In the genomic region with DNA sequence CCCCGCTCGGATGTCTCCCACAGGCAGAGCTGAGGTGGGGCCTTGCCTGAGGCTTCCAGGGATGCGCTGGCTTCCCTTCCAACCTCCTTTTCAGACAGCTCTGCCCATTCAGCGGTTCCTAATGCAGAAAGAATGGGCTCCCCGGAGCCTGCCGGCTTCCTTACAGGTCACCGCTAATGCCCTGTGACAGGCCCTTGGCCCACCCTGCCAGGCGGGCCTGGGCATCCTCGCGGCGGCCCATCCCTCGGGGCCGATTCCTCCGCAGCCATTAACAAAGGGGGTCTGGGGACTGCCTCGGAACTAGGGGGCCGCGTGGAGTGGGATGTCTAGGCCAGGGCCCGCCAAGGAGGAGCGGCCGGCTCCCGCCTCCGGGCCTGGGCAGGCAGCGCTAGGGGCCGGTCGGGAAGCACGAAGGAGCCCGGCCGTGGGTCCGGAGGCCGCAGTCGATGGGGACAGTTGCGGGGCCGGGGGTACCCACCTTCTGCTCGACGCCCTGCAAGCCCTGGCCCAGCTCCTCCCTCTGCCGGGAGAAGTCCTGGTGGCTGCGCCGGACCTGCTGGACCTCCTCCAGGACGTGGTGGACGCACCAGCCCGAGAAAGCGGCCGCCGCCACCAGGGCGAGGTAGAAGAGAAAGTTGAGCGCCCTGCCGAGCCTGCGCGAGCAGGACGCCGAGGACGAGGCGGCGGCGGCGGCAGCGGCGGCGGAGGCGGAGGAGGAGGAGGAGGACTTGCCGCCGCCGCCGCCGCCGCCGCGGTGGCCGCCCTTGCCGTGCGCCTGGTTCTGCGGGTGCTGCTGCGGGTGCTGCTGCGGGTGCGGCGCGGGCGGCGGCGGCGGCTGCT, we compare ENCODE assay signal across 8 cellular contexts. TPM values are rescaled to one million over a fixed set of nuclear protein-coding genes. Genes with fewer than 3 reads are reported as not detected.
DNase-seq lines count a peak whose midpoint lies in the region; ATAC-seq and TF ChIP-seq lines count a peak whose summit lies in the region.

No MANE protein-coding gene starts in this region.

- H3K4me1 Mint-ChIP-seq in CD4-positive, CD25-positive, alpha-beta regulatory T cell, result peaks cover 4 to 39% (median 9%) of the 10 kb centered on the region in 4 donors

- no peaks in the 10 kb centered on the region for H3K9me3 ChIP-seq in CD4-positive, CD25-positive, alpha-beta regulatory T cell (ENCODE audit: control insufficient read depth in 2 of 2, low read length in 2 of 2)
- H3K9me3 ChIP-seq in Karpas-422 (ENCODE audit: low read length), result no peaks in the 10 kb centered on the region
- H3K9me3 ChIP-seq in duodenal mucosa (ENCODE audit: control insufficient read depth in 1 of 2, low read length in 2 of 2), result no peaks in the 10 kb centered on the region
- no peaks in the 10 kb centered on the region for H3K9me3 ChIP-seq in liver (ENCODE audit: control insufficient read depth in 4 of 4, low read length in 3 of 4)

- peak overlapping the region; percentile 40 for H3K4me2 ChIP-seq in Karpas-422 (ENCODE audit: low read depth, low read length, poor library complexity, severe bottlenecking)

- 2% methylated on average over 80 of the region's 81 CpGs for WGBS in liver

- no peaks in the 10 kb centered on the region for H3K36me3 ChIP-seq in CD4-positive, CD25-positive, alpha-beta regulatory T cell (ENCODE audit: control insufficient read depth, insufficient read depth, low read length)
- H3K36me3 ChIP-seq in Karpas-422 (ENCODE audit: insufficient read depth, low read length) (no peaks in the 10 kb centered on the region), duodenal mucosa (ENCODE audit: control insufficient read depth in 1 of 2, insufficient read depth in 2 of 2, low read length in 2 of 2) (peaks cover 7 to 8% of the 10 kb centered on the region in 2 donors), liver (ENCODE audit: control insufficient read depth in 4 of 4, insufficient read depth in 3 of 4, low read depth in 1 of 4, low read length in 3 of 4) (peaks cover 0 to 3% (median 1%) of the 10 kb centered on the region in 4 donors)

- no peaks in the 10 kb centered on the region for H3K9me3 Mint-ChIP-seq in CD4-positive, CD25-positive, alpha-beta regulatory T cell

- peaks cover 20% of the 10 kb centered on the region for H3K27me3 Mint-ChIP-seq in CD4-positive, CD25-positive, alpha-beta regulatory T cell

- peak; percentile 54 to 66 for ATAC-seq in CD4-positive, CD25-positive, alpha-beta regulatory T cell (ENCODE audit: low read depth in 2 of 2)
- peak; percentile 17 for ATAC-seq in GM21367 (IDR thresholded peaks at IDR 0.05; ENCODE audit: unreplicated experiment)
- ATAC-seq in GM18519 (IDR thresholded peaks at IDR 0.05; ENCODE audit: low FRiP score, unreplicated experiment), result no peak

- no peak overlapping the region for H2AFZ ChIP-seq in Karpas-422 (ENCODE audit: low read length)

- H3K4me1 ChIP-seq in CD4-positive, CD25-positive, alpha-beta regulatory T cell (ENCODE audit: control insufficient read depth, insufficient read depth, low read length, poor library complexity, severe bottlenecking), result peaks cover 26% of the 10 kb centered on the region
- H3K4me1 ChIP-seq in Karpas-422 (ENCODE audit: low read length) (peaks cover 36% of the 10 kb centered on the region), duodenal mucosa (ENCODE audit: control insufficient read depth in 1 of 2, insufficient read depth in 2 of 2, low read length in 2 of 2) (peaks cover 27 to 40% of the 10 kb centered on the region in 2 donors), liver (ENCODE audit: control insufficient read depth in 4 of 4, insufficient read depth in 4 of 4, low read length in 3 of 4) (peaks cover 4 to 26% (median 12%) of the 10 kb centered on the region in 4 donors)

- no peaks in the 10 kb centered on the region for H3K9me2 ChIP-seq in Karpas-422 (replicated peaks; ENCODE audit: insufficient read depth, low read length)

- H3K79me2 ChIP-seq in Karpas-422 (ENCODE audit: low read length), result no peaks in the 10 kb centered on the region

- peak overlapping the region; percentile 59 for H3K4me3 ChIP-seq in CD4-positive, CD25-positive, alpha-beta regulatory T cell (ENCODE audit: low read depth, low read length)
- H3K4me3 ChIP-seq in Karpas-422 (ENCODE audit: low read length), result no peak overlapping the region
- peak overlapping the region; percentile 75 to 82 for H3K4me3 ChIP-seq in duodenal mucosa (ENCODE audit: low read depth in 1 of 2, low read length in 2 of 2)
- H3K4me3 ChIP-seq in liver (ENCODE audit: low read depth in 1 of 3, low read length in 3 of 3), result peak overlapping the region; percentile 56 to 91 (median 80)

- no peak overlapping the region for H3K9ac ChIP-seq in Karpas-422 (ENCODE audit: low read length)
- H3K9ac ChIP-seq in duodenal mucosa (ENCODE audit: low read depth in 1 of 2, low read length in 2 of 2), result peak overlapping the region; percentile 52 to 79
- peak overlapping the region; percentile 63 to 79 for H3K9ac ChIP-seq in liver (ENCODE audit: low read depth in 1 of 2, low read length in 2 of 2)

- DNase-seq in CD4-positive, CD25-positive, alpha-beta regulatory T cell, result peak; percentile 48 to 75 (median 61)
- no peak for DNase-seq in Karpas-422
- DNase-seq in activated CD4-positive, alpha-beta T cell treated with anti-CD3 and anti-CD28 coated beads, Interleukin-2, amount 50 U/mL, for 4 hours, result peak; percentile 57 to 59
- peak; percentile 44 to 45 (median 44) for DNase-seq in stimulated activated CD4-positive, alpha-beta T cell treated with anti-CD3 and anti-CD28 coated beads, TNF-alpha, amount 100 ng/mL, for 4 hours (ENCODE audit: low read depth in 3 of 3)

- H3K27ac Mint-ChIP-seq in CD4-positive, CD25-positive, alpha-beta regulatory T cell, result peak overlapping the region in 2 of 3 donors; percentile 32 to 46

- no peak for TF ChIP-seq CTCF in liver (IDR thresholded peaks at IDR 0.05; ENCODE audit: low read depth, low read length, missing input control)

- peak overlapping the region; percentile 41 for H3K27ac ChIP-seq in CD4-positive, CD25-positive, alpha-beta regulatory T cell (ENCODE audit: insufficient read depth, low read length, poor library complexity, severe bottlenecking)
- H3K27ac ChIP-seq in Karpas-422 (ENCODE audit: low read length), result no peak overlapping the region
- H3K27ac ChIP-seq in duodenal mucosa (ENCODE audit: low read depth, low read length), result peak overlapping the region; percentile 59
- peak overlapping the region; percentile 97 to 99 for H3K27ac ChIP-seq in liver (ENCODE audit: low read depth in 1 of 2, low read length in 2 of 2)

- H4K20me1 ChIP-seq in Karpas-422 (ENCODE audit: insufficient read depth, low read depth, low read length), result no peaks in the 10 kb centered on the region

- peak in 1 of 2 donors; percentile 30 for TF ChIP-seq RAD21 in liver (IDR thresholded peaks at IDR 0.05)

- no peaks in the 10 kb centered on the region for H3K36me3 Mint-ChIP-seq in CD4-positive, CD25-positive, alpha-beta regulatory T cell

- H3K27me3 ChIP-seq in CD4-positive, CD25-positive, alpha-beta regulatory T cell (ENCODE audit: control insufficient read depth, insufficient read depth, low read length), result no peaks in the 10 kb centered on the region
- no peaks in the 10 kb centered on the region for H3K27me3 ChIP-seq in Karpas-422 (ENCODE audit: low read length)
- no peaks in the 10 kb centered on the region for H3K27me3 ChIP-seq in duodenal mucosa (ENCODE audit: control insufficient read depth in 1 of 2, insufficient read depth in 2 of 2, low read length in 2 of 2)
- H3K27me3 ChIP-seq in liver (ENCODE audit: control insufficient read depth in 4 of 4, insufficient read depth in 4 of 4, low read length in 3 of 4), result no peaks in the 10 kb centered on the region

- peak overlapping the region; percentile 69 to 90 (median 82) for H3K4me3 Mint-ChIP-seq in CD4-positive, CD25-positive, alpha-beta regulatory T cell

TF ChIP-seq in liver, 16 proteins besides CTCF, POLR2A, EP300 and RAD21:
- no peak for TF ChIP-seq HNF4G (IDR thresholded peaks at IDR 0.05)
- no peak for TF ChIP-seq FOXA2 (IDR thresholded peaks at IDR 0.05)
- no peak for TF ChIP-seq SP1 (IDR thresholded peaks at IDR 0.05)

RNA-seq across cellular contexts. Expression of gene CKAP4, which starts 0.7 kb away (rescaled TPM):
- 4.8 TPM for total RNA-seq in CD4-positive, CD25-positive, alpha-beta regulatory T cell
- 1 to 10 TPM; 3.4 to 6.0 (median 4.0) TPM for polyA plus RNA-seq in CD4-positive, CD25-positive, alpha-beta regulatory T cell
- total RNA-seq in Karpas-422 (2014; rRNA removed; shearing (Covaris generic); ENCODE audit: low replicate concordance), result not detected in 2 replicates
- 10 to 100 TPM; 23.1 to 27.4 TPM for total RNA-seq in liver
- 10 to 100 TPM; 13.1 to 28.0 TPM for polyA plus RNA-seq in liver

RNA-seq across cellular contexts. Expression of gene TCP11L2, which starts 55.4 kb away (rescaled TPM):
- total RNA-seq in CD4-positive, CD25-positive, alpha-beta regulatory T cell, result 153 TPM
- polyA plus RNA-seq in CD4-positive, CD25-positive, alpha-beta regulatory T cell, result 10 to 100 TPM; 46.0 to 65.9 (median 64.6) TPM
- 40.1 and 55.9 TPM in 2 replicates for total RNA-seq in Karpas-422 (2014; rRNA removed; shearing (Covaris generic); ENCODE audit: low replicate concordance)
- total RNA-seq in liver, result 10 to 100 TPM in 1 of 2 donors, 1 to 10 TPM in 1; 9.2 to 98.1 TPM
- 1 to 10 TPM; 2.5 to 2.6 TPM for polyA plus RNA-seq in liver
